In genomic region chr11:371716-372590, GRCh38 we compare ENCODE assay signal across 16 cellular contexts. TPM values are rescaled to one million over a fixed set of nuclear protein-coding genes. Genes with fewer than 3 reads are reported as not detected.
DNase-seq lines count a peak whose midpoint lies in the region; ATAC-seq and TF ChIP-seq lines count a peak whose summit lies in the region.
"Had no signal": no experiment of that assay in that cellular context is flagged by ENCODE, and none has a peak within 500 bp of the region (broad histone marks: within the 10 kb centered on the region; RNA-seq: fewer than 3 reads in every experiment).

No MANE protein-coding gene starts in this region.

- peaks cover 20% of the 10 kb centered on the region for H3K36me3 Mint-ChIP-seq in mesothelial cell of epicardium

- no peak for TF ChIP-seq POLR2A in testis (IDR thresholded peaks at IDR 0.05)

- H3K27me3 Mint-ChIP-seq in mesothelial cell of epicardium (ENCODE audit: low read depth): peaks cover 4% of the 10 kb centered on the region

- 79 to 91% methylated on average over 18 to 19 of the region's 19 CpGs for WGBS in testis, 2 donors

- peak overlapping the region; percentile 81 for H3K27ac Mint-ChIP-seq in mesothelial cell of epicardium

- H3K9me3 ChIP-seq in BLaER1 (peaks cover 6% of the 10 kb centered on the region; the same call in 1 of the 2 replicates), WERI-Rb-1 (ENCODE audit: severe bottlenecking) (no peaks in the 10 kb centered on the region), testis (no peaks in the 10 kb centered on the region), BE2C (no peaks in the 10 kb centered on the region)
- H3K9me3 ChIP-seq: neutrophil, upper lobe of left lung had no signal

- H3K4me1 ChIP-seq in BLaER1 (peaks cover 30% of the 10 kb centered on the region), testis (peaks cover 11% of the 10 kb centered on the region), BE2C (no peaks in the 10 kb centered on the region)

- TF ChIP-seq CTCF in WERI-Rb-1 (IDR thresholded peaks at IDR 0.05; ENCODE audit: low read depth, low read length): 0 out of 2 replicates have a peak, but pooled peaks have one; percentile 4
- TF ChIP-seq CTCF in mesothelial cell of epicardium (IDR thresholded peaks at IDR 0.05; ENCODE audit: unreplicated experiment): no peak
- no peak for TF ChIP-seq CTCF in testis (IDR thresholded peaks at IDR 0.05)
- no peak for TF ChIP-seq CTCF in BE2C (IDR thresholded peaks at IDR 0.05; ENCODE audit: low read depth, low read length)
- TF ChIP-seq CTCF in GM10266 (IDR thresholded peaks at IDR 0.05; ENCODE audit: control insufficient read depth, insufficient read depth, low read depth, missing control alignments): no peak

- H3K4me1 Mint-ChIP-seq in mesothelial cell of epicardium: peaks cover 20% of the 10 kb centered on the region

- no peak overlapping the region for H3K9ac ChIP-seq in BLaER1
- H3K9ac ChIP-seq: GM23248 had no signal

- DNase-seq in H7: peak; percentile 48
- peak; percentile 90 for DNase-seq in WERI-Rb-1
- no peak for DNase-seq in mesothelial cell of epicardium (ENCODE audit: low spot score in 2 of 2, unreplicated experiment in 2 of 2)
- DNase-seq in testis: no peak
- no peak for DNase-seq in BE2C
- DNase-seq in GM10266 (ENCODE audit: extremely low spot score): no peak
- DNase-seq: activated CD4-positive, CD25-positive, alpha-beta regulatory T cell treated with anti-CD3 and anti-CD28 coated beads, Interleukin-2, amount 50 U/mL, for 72 hours; activated effector memory CD4-positive, alpha-beta T cell treated with anti-CD3 and anti-CD28 coated beads, Interleukin-2, amount 50 U/mL, for 16 hours; GM23248; hippocampal formation; stimulated activated naive CD8-positive, alpha-beta T cell treated with anti-CD3 and anti-CD28 coated beads, Interleukin-15, Interleukin-2, amounts not matched to agents 100 U/mL and 50 U/mL, for 24 hours had no signal

- intact Hi-C loops in testis (cut with DNase I; ENCODE audit: low total_unique reads): no loop called here

- no peaks in the 10 kb centered on the region for H3K9me3 Mint-ChIP-seq in mesothelial cell of epicardium

- H3K36me3 ChIP-seq in BLaER1: 0 out of 2 replicates have a peak, but pooled peaks cover 5% of the 10 kb centered on the region
- H3K36me3 ChIP-seq in H7 (replicated peaks; ENCODE audit: control insufficient read depth, insufficient read depth, low read length): peaks cover 2% of the 10 kb centered on the region
- peaks cover 39% of the 10 kb centered on the region for H3K36me3 ChIP-seq in WERI-Rb-1
- H3K36me3 ChIP-seq in testis (ENCODE audit: low read depth, missing control alignments): no peaks in the 10 kb centered on the region
- no peaks in the 10 kb centered on the region for H3K36me3 ChIP-seq in BE2C
- H3K36me3 ChIP-seq: neutrophil, upper lobe of left lung had no signal

- H3K27ac ChIP-seq in BLaER1 (no peak overlapping the region), WERI-Rb-1 (peak overlapping the region; percentile 79), testis (no peak overlapping the region)
- H3K27ac ChIP-seq: GM23248, neutrophil, upper lobe of left lung had no signal

- H3K4me3 ChIP-seq in BLaER1 (no peak overlapping the region), H7 (ENCODE audit: insufficient read depth, low read depth, low read length) (no peak overlapping the region), WERI-Rb-1 (ENCODE audit: low read depth, low read length) (no peak overlapping the region), testis (no peak overlapping the region), BE2C (ENCODE audit: low read depth, low read length) (no peak overlapping the region)
- H3K4me3 ChIP-seq: GM23248, upper lobe of left lung had no signal

- H3K4me2 ChIP-seq in BLaER1: peak overlapping the region; percentile 59; the same call in 1 of the 2 replicates

- ATAC-seq in GM19395 (IDR thresholded peaks at IDR 0.05; ENCODE audit: unreplicated experiment): no peak
- ATAC-seq: stimulated activated naive CD8-positive, alpha-beta T cell treated with anti-CD3 and anti-CD28 coated beads, Interleukin-15, Interleukin-2, amounts not matched to agents 100 U/mL and 50 U/mL, for 24 hours had no signal

- H3K4me3 Mint-ChIP-seq in mesothelial cell of epicardium: peak overlapping the region; percentile 59

- H4K20me1 ChIP-seq in BLaER1: peaks cover 10% of the 10 kb centered on the region; the same call in 1 of the 2 replicates

- peaks cover 45% of the 10 kb centered on the region for H3K27me3 ChIP-seq in BLaER1
- no peaks in the 10 kb centered on the region; the same call in 1 of the 2 replicates for H3K27me3 ChIP-seq in H7 (ENCODE audit: control insufficient read depth, insufficient read depth, low read length)
- no peaks in the 10 kb centered on the region for H3K27me3 ChIP-seq in WERI-Rb-1 (ENCODE audit: insufficient read depth, low read depth, severe bottlenecking)
- no peaks in the 10 kb centered on the region for H3K27me3 ChIP-seq in testis
- peaks cover 11% of the 10 kb centered on the region for H3K27me3 ChIP-seq in BE2C

RNA-seq across cellular contexts. Expression of gene B4GALNT4, which starts 2.7 kb away (rescaled TPM):
- total RNA-seq in H7 (2014; rRNA removed; shearing (Covaris generic)): 56.0 and 62.6 TPM in 2 replicates
- total RNA-seq in mesothelial cell of epicardium: 294 to 314 TPM (median 300 TPM) in 3 replicates
- total RNA-seq in testis: 10 to 100 TPM in 1 of 2 donors, 1 to 10 TPM in 1; 7.2 to 10.1 TPM
- polyA plus RNA-seq in testis (ENCODE audit: insufficient read depth, low read depth, low replicate concordance): 4.3 TPM
- polyA plus RNA-seq in BE2C (2012; ENCODE audit: insufficient read depth, insufficient read length, low read depth): 29.4 TPM

RNA-seq across cellular contexts. Expression of gene PKP3, which starts 22.1 kb away (rescaled TPM):
- total RNA-seq in H7 (2014; rRNA removed; shearing (Covaris generic)): 2.1 and 3.6 TPM in 2 replicates
- total RNA-seq in mesothelial cell of epicardium (57.5 to 65.7 TPM (median 58.8 TPM) in 3 replicates), testis (1 to 10 TPM; 1.6 to 3.1 TPM)
- 1.2 TPM for polyA plus RNA-seq in testis (ENCODE audit: insufficient read depth, low read depth, low replicate concordance)
- polyA plus RNA-seq in BE2C (2012; ENCODE audit: insufficient read depth, insufficient read length, low read depth): not detected
- total RNA-seq: T-helper 2 cell treated with Interferon-gamma antibody and Interleukin-4, amounts not matched to agents 100 ng/mL and 5 ng/mL, for 36 hours had no signal

RNA-seq across cellular contexts. Expression of gene SIGIRR, which starts 42.8 kb away (rescaled TPM):
- total RNA-seq in H7 (2014; rRNA removed; shearing (Covaris generic)): 39.5 and 44.9 TPM in 2 replicates
- total RNA-seq in mesothelial cell of epicardium: 35.5 to 42.5 TPM (median 39.2 TPM) in 3 replicates
- 10 to 100 TPM; 39.3 to 43.8 TPM for total RNA-seq in testis
- polyA plus RNA-seq in testis (ENCODE audit: insufficient read depth, low read depth, low replicate concordance): 35.5 TPM
- polyA plus RNA-seq in BE2C (2012; ENCODE audit: insufficient read depth, insufficient read length, low read depth): 7.9 TPM

RNA-seq across cellular contexts. Expression of gene IFITM3, which starts 51.3 kb away (rescaled TPM):
- 278 and 328 TPM in 2 replicates for total RNA-seq in H7 (2014; rRNA removed; shearing (Covaris generic))
- total RNA-seq in mesothelial cell of epicardium: 540 to 561 TPM (median 547 TPM) in 3 replicates
- 100 to 1,000 TPM; 256 to 459 TPM for total RNA-seq in testis
- 717 TPM for polyA plus RNA-seq in testis (ENCODE audit: insufficient read depth, low read depth, low replicate concordance)
- 2.7 TPM for polyA plus RNA-seq in BE2C (2012; ENCODE audit: insufficient read depth, insufficient read length, low read depth)

RNA-seq across cellular contexts. Expression of gene IFITM1, which starts 58.1 kb away (rescaled TPM):
- total RNA-seq in H7 (2014; rRNA removed; shearing (Covaris generic)): 1,398 and 1,404 TPM in 2 replicates
- total RNA-seq in mesothelial cell of epicardium: 120 to 128 TPM (median 122 TPM) in 3 replicates
- 10 to 100 TPM; 63.1 to 93.3 TPM for total RNA-seq in testis
- 146 TPM for polyA plus RNA-seq in testis (ENCODE audit: insufficient read depth, low read depth, low replicate concordance)
- polyA plus RNA-seq in BE2C (2012; ENCODE audit: insufficient read depth, insufficient read length, low read depth): not detected

Comparison
In these comparisons a context has a peak if more than half of its experiments do, and no peak if none do; other contexts are left out.
1. DNase-seq: peak in H7 (single experiment) and WERI-Rb-1 (single experiment); none in mesothelial cell of epicardium (0 of 2), testis (single experiment), BE2C (single experiment) and GM10266 (single experiment).
2. RNA of gene PKP3, which starts 22.1 kb away (total RNA-seq): 57.5 to 65.7 TPM in mesothelial cell of epicardium; 1.6 to 3.1 TPM in testis and 2.1 to 3.6 TPM in H7; every median in the first group is over 10 times any median in the second.